9 cellular contexts compared by ENCODE assay signal in genomic region chr19:35123573-35123972, GRCh38.
DNase-seq lines count a peak whose midpoint lies in the region; ATAC-seq and TF ChIP-seq lines count a peak whose summit lies in the region.
"Had no signal": no experiment of that assay in that cellular context is flagged by ENCODE, and none has a peak within 500 bp of the region (broad histone marks: within the 10 kb centered on the region; RNA-seq: fewer than 3 reads in every experiment).

No MANE protein-coding gene starts in this region.

- no peaks in the 10 kb centered on the region for H3K9me3 Mint-ChIP-seq in stimulated activated naive CD8-positive, alpha-beta T cell treated with anti-CD3 and anti-CD28 coated beads, Interleukin-15, Interleukin-2, amounts not matched to agents 100 ng/mL and 50 ng/mL, for 24 hours
- no peaks in the 10 kb centered on the region for H3K9me3 Mint-ChIP-seq in stimulated activated naive CD8-positive, alpha-beta T cell treated with anti-CD3 and anti-CD28 coated beads, Interleukin-15, amount 100 ng/mL, for 72 hours

- no peaks in the 10 kb centered on the region for H3K36me3 Mint-ChIP-seq in stimulated activated naive CD8-positive, alpha-beta T cell treated with anti-CD3 and anti-CD28 coated beads, Interleukin-15, Interleukin-2, amounts not matched to agents 100 ng/mL and 50 ng/mL, for 24 hours (ENCODE audit: low read depth)

- H3K4me1 ChIP-seq in mucosa of rectum (ENCODE audit: control insufficient read depth in 2 of 2, insufficient read depth in 2 of 2, low read length in 2 of 2) = peaks cover 58 to 82% of the 10 kb centered on the region in 2 donors

- TF ChIP-seq CTCF in coronary artery (IDR thresholded peaks at IDR 0.05) = no peak

- H3K9ac ChIP-seq in mucosa of rectum (ENCODE audit: low read depth in 1 of 2, low read length in 2 of 2) = peak overlapping the region; percentile 47 to 68

- peak overlapping the region; percentile 77 for H3K4me3 ChIP-seq in coronary artery
- no peak overlapping the region for H3K4me3 ChIP-seq in mucosa of rectum (ENCODE audit: low read length in 2 of 2)

- H3K27me3 ChIP-seq in mucosa of rectum (ENCODE audit: control insufficient read depth in 2 of 2, insufficient read depth in 2 of 2, low read length in 2 of 2) = no peaks in the 10 kb centered on the region

- DNase-seq in stimulated activated naive CD8-positive, alpha-beta T cell treated with anti-CD3 and anti-CD28 coated beads, Interleukin-15, amount 100 ng/mL, for 72 hours = no peak
- DNase-seq in coronary artery (ENCODE audit: low spot score) (peak; percentile 91), activated gamma-delta T cell (lab: John Stamatoyannopoulos, UW) (no peak), GF-D8 (lab: John Stamatoyannopoulos, UW) (no peak), glomerular visceral epithelial cell (ENCODE audit: extremely low spot score) (no peak)
- DNase-seq: DMS153 had no signal

- H3K27ac ChIP-seq in coronary artery = peak overlapping the region; percentile 90 to 94
- H3K27ac ChIP-seq in mucosa of rectum (ENCODE audit: low read depth in 2 of 2, low read length in 2 of 2) = peak overlapping the region; percentile 79 to 100

- peaks cover 14% of the 10 kb centered on the region for H3K4me1 Mint-ChIP-seq in stimulated activated naive CD8-positive, alpha-beta T cell treated with anti-CD3 and anti-CD28 coated beads, Interleukin-15, Interleukin-2, amounts not matched to agents 100 ng/mL and 50 ng/mL, for 24 hours (ENCODE audit: low read depth)
- peaks cover 18% of the 10 kb centered on the region for H3K4me1 Mint-ChIP-seq in stimulated activated naive CD8-positive, alpha-beta T cell treated with anti-CD3 and anti-CD28 coated beads, Interleukin-15, amount 100 ng/mL, for 72 hours

- H3K4me3 Mint-ChIP-seq in stimulated activated naive CD8-positive, alpha-beta T cell treated with anti-CD3 and anti-CD28 coated beads, Interleukin-15, Interleukin-2, amounts not matched to agents 100 ng/mL and 50 ng/mL, for 24 hours = peak overlapping the region; percentile 80
- peak overlapping the region in 1 of 2 donors; percentile 77 for H3K4me3 Mint-ChIP-seq in stimulated activated naive CD8-positive, alpha-beta T cell treated with anti-CD3 and anti-CD28 coated beads, Interleukin-15, amount 100 ng/mL, for 72 hours

- H3K9me3 ChIP-seq in mucosa of rectum (ENCODE audit: control insufficient read depth in 2 of 2, low read length in 2 of 2) = no peaks in the 10 kb centered on the region

- peaks cover 31 to 40% of the 10 kb centered on the region in 2 donors for H3K36me3 ChIP-seq in mucosa of rectum (ENCODE audit: control insufficient read depth in 2 of 2, insufficient read depth in 2 of 2, low read length in 2 of 2)

- H3K27me3 Mint-ChIP-seq in stimulated activated naive CD8-positive, alpha-beta T cell treated with anti-CD3 and anti-CD28 coated beads, Interleukin-15, Interleukin-2, amounts not matched to agents 100 ng/mL and 50 ng/mL, for 24 hours = no peaks in the 10 kb centered on the region
- no peaks in the 10 kb centered on the region for H3K27me3 Mint-ChIP-seq in stimulated activated naive CD8-positive, alpha-beta T cell treated with anti-CD3 and anti-CD28 coated beads, Interleukin-15, amount 100 ng/mL, for 72 hours

- H3K27ac Mint-ChIP-seq in stimulated activated naive CD8-positive, alpha-beta T cell treated with anti-CD3 and anti-CD28 coated beads, Interleukin-15, Interleukin-2, amounts not matched to agents 100 ng/mL and 50 ng/mL, for 24 hours = no peak overlapping the region
- H3K27ac Mint-ChIP-seq in stimulated activated naive CD8-positive, alpha-beta T cell treated with anti-CD3 and anti-CD28 coated beads, Interleukin-15, amount 100 ng/mL, for 72 hours = no peak overlapping the region

- ATAC-seq in stimulated activated naive CD8-positive, alpha-beta T cell treated with anti-CD3 and anti-CD28 coated beads, Interleukin-15, amount 100 ng/mL, for 72 hours = no peak
- ATAC-seq in GM19463 (IDR thresholded peaks at IDR 0.05; ENCODE audit: unreplicated experiment) = no peak
